In the genomic region with DNA sequence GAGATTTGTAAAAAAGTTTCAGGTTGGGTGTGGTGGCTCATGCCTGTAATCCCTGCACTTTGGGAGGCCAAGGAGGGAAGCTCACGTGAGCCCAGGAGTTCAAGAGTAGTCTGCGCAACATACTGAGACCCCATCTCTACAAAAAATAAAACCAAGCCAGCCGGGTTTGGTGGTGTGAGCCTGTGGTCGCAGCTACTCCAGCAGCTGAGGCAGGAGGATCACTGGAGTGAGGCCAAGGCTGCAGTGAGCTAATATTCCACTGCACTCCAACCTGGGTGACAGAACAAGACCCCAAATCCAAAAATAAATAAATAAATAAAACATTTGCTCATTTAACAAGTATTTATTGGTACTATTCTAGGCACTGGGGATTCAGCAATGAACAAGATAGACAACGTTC, we compare ENCODE assay signal across 1 cellular context.
TF ChIP-seq lines count a peak whose summit lies in the region.

No MANE protein-coding gene starts in this region.

TF ChIP-seq in WTC11, 78 proteins besides CTCF, POLR2A, EP300 and RAD21 (continued from another document):
- TF ChIP-seq, protein P1, sequence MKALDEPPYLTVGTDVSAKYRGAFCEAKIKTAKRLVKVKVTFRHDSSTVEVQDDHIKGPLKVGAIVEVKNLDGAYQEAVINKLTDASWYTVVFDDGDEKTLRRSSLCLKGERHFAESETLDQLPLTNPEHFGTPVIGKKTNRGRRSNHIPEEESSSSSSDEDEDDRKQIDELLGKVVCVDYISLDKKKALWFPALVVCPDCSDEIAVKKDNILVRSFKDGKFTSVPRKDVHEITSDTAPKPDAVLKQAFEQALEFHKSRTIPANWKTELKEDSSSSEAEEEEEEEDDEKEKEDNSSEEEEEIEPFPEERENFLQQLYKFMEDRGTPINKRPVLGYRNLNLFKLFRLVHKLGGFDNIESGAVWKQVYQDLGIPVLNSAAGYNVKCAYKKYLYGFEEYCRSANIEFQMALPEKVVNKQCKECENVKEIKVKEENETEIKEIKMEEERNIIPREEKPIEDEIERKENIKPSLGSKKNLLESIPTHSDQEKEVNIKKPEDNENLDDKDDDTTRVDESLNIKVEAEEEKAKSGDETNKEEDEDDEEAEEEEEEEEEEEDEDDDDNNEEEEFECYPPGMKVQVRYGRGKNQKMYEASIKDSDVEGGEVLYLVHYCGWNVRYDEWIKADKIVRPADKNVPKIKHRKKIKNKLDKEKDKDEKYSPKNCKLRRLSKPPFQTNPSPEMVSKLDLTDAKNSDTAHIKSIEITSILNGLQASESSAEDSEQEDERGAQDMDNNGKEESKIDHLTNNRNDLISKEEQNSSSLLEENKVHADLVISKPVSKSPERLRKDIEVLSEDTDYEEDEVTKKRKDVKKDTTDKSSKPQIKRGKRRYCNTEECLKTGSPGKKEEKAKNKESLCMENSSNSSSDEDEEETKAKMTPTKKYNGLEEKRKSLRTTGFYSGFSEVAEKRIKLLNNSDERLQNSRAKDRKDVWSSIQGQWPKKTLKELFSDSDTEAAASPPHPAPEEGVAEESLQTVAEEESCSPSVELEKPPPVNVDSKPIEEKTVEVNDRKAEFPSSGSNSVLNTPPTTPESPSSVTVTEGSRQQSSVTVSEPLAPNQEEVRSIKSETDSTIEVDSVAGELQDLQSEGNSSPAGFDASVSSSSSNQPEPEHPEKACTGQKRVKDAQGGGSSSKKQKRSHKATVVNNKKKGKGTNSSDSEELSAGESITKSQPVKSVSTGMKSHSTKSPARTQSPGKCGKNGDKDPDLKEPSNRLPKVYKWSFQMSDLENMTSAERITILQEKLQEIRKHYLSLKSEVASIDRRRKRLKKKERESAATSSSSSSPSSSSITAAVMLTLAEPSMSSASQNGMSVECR (CRISPR knock-in tag; IDR thresholded peaks at IDR 0.05; ENCODE audit: borderline replicate concordance), result no peak
- TF ChIP-seq SP1 (CRISPR knock-in tag; conservative IDR thresholded peaks at IDR 0.05), result no peak
- TF ChIP-seq ETV6 (CRISPR knock-in tag; IDR thresholded peaks at IDR 0.05), result no peak
- no peak for TF ChIP-seq CREM (CRISPR knock-in tag; IDR thresholded peaks at IDR 0.05)
- no peak for TF ChIP-seq SOX15 (CRISPR knock-in tag; IDR thresholded peaks at IDR 0.05)
- no peak for TF ChIP-seq ZNF219 (CRISPR knock-in tag; IDR thresholded peaks at IDR 0.05; ENCODE audit: borderline replicate concordance)
- no peak for TF ChIP-seq EMX1 (CRISPR knock-in tag; IDR thresholded peaks at IDR 0.05)
- TF ChIP-seq JAZF1 (CRISPR knock-in tag; IDR thresholded peaks at IDR 0.05), result no peak
- no peak for TF ChIP-seq NFYB (CRISPR knock-in tag; conservative IDR thresholded peaks at IDR 0.05; ENCODE audit: low read depth)
- no peak for TF ChIP-seq ZNF396 (CRISPR knock-in tag; IDR thresholded peaks at IDR 0.05; ENCODE audit: borderline replicate concordance)
- TF ChIP-seq, protein P2, sequence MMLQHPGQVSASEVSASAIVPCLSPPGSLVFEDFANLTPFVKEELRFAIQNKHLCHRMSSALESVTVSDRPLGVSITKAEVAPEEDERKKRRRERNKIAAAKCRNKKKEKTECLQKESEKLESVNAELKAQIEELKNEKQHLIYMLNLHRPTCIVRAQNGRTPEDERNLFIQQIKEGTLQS (CRISPR knock-in tag; conservative IDR thresholded peaks at IDR 0.05), result no peak
TF ChIP-seq in WTC11: peak in this region for 0.
